ENCODE assay signal across 1 cellular context in genomic region chr3:49017978-49018706, GRCh38.
A peak's percentile ranks its signal among the peaks of the same experiment; 100 is the strongest.
TF ChIP-seq lines count a peak whose summit lies in the region.

DALRD3 (minus strand) TSS chr3:49018580; CDS start chr3:49018564, 16 bp downstream.

TF ChIP-seq in HepG2, 621 proteins besides CTCF, POLR2A, EP300 and RAD21 (continued from another document and continues in another):
- TF ChIP-seq ARID4A (CRISPR knock-in tag; IDR thresholded peaks at IDR 0.05; ENCODE audit: borderline replicate concordance) (peak; percentile 96), ZNF142 (CRISPR knock-in tag; IDR thresholded peaks at IDR 0.05) (peak; percentile 46; the same call in 1 of the 2 replicates), ZNF232 (CRISPR knock-in tag; IDR thresholded peaks at IDR 0.05; ENCODE audit: borderline replicate concordance) (peak; percentile 65), ZNF770 (CRISPR knock-in tag; IDR thresholded peaks at IDR 0.05) (no peak), ZNF781 (CRISPR knock-in tag; IDR thresholded peaks at IDR 0.05; ENCODE audit: borderline replicate concordance, not compliant biosample characterization) (no peak), ZNF574 (CRISPR knock-in tag; IDR thresholded peaks at IDR 0.05) (peak; percentile 82), ZBTB42 (CRISPR knock-in tag; IDR thresholded peaks at IDR 0.05) (peak; percentile 53; the same call in 1 of the 2 replicates), KDM4B (CRISPR knock-in tag; IDR thresholded peaks at IDR 0.05) (0 out of 2 replicates have a peak, but pooled peaks have one; percentile 52), ZNF138 (CRISPR knock-in tag; IDR thresholded peaks at IDR 0.05; ENCODE audit: low read depth) (0 out of 2 replicates have a peak, but pooled peaks have one; percentile 61), TFE3 (CRISPR knock-in tag; IDR thresholded peaks at IDR 0.05) (no peak), GATAD2A (CRISPR knock-in tag; IDR thresholded peaks at IDR 0.05) (no peak), MXD1 (CRISPR knock-in tag; IDR thresholded peaks at IDR 0.05) (peak; percentile 75), NFKB2 (CRISPR knock-in tag; IDR thresholded peaks at IDR 0.05; ENCODE audit: borderline replicate concordance) (peak; percentile 82; the same call in 1 of the 2 replicates), ZNF746 (CRISPR knock-in tag; IDR thresholded peaks at IDR 0.05) (no peak), SAFB2 (CRISPR knock-in tag; IDR thresholded peaks at IDR 0.05; ENCODE audit: borderline replicate concordance, low read depth) (peak; percentile 100), ZNF225 (CRISPR knock-in tag; IDR thresholded peaks at IDR 0.05) (no peak; the same call in 1 of the 2 replicates), ZFP91 (CRISPR knock-in tag; IDR thresholded peaks at IDR 0.05; ENCODE audit: borderline replicate concordance) (peak; percentile 88; the same call in 1 of the 2 replicates), ZNF160 (CRISPR knock-in tag; IDR thresholded peaks at IDR 0.05) (0 out of 2 replicates have a peak, but pooled peaks have one; percentile 61), ZNF761 (CRISPR knock-in tag; conservative IDR thresholded peaks at IDR 0.05) (peak; percentile 81; the same call in 1 of the 2 replicates), GABPB1 (CRISPR knock-in tag; IDR thresholded peaks at IDR 0.05) (peak; percentile 95), CBFB (CRISPR knock-in tag; IDR thresholded peaks at IDR 0.05) (peak; percentile 44; the same call in 1 of the 2 replicates), CCDC6 (CRISPR knock-in tag; IDR thresholded peaks at IDR 0.05) (peak; percentile 63; the same call in 1 of the 2 replicates), ZNF619 (CRISPR knock-in tag; IDR thresholded peaks at IDR 0.05) (0 out of 2 replicates have a peak, but pooled peaks have one; percentile 35), SPEN (CRISPR knock-in tag; IDR thresholded peaks at IDR 0.05; ENCODE audit: low read depth) (peak; percentile 36), ZHX2 (IDR thresholded peaks at IDR 0.05; ENCODE audit: low read depth) (no peak), ZHX2 (CRISPR knock-in tag; IDR thresholded peaks at IDR 0.05; ENCODE audit: borderline replicate concordance) (peak; percentile 30; the same call in 1 of the 2 replicates)
